8 cellular contexts compared by ENCODE assay signal in the genomic region with DNA sequence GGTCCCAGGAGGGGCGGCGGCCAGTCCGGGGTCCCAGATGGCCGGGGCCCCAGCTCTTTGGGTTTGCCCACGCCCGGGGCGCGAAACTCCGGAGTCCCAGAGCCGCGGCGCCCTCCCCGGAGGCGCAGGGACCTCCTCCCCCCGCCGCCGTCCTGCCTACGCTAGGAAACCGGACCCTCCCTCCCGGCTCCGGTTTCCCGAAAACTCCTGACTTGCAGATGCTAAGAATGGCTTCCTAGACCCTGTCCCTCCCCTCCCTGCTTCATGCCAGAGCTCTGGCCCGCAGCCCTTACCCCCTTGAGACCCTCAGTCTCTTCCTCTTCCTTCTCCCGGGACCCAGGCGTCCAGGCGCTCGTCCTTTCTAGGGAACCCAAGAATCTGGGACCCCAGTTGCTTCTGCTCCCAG. TPM values are rescaled to one million over a fixed set of nuclear protein-coding genes. Genes with fewer than 3 reads are reported as not detected.
A peak's percentile ranks its signal among the peaks of the same experiment; 100 is the strongest.
DNase-seq lines count a peak whose midpoint lies in the region; ATAC-seq and TF ChIP-seq lines count a peak whose summit lies in the region.

No MANE protein-coding gene starts in this region.

- peak overlapping the region; percentile 93 for H3K4me2 ChIP-seq in neural progenitor cell

- H3K4me3 ChIP-seq in LNCaP clone FGC (ENCODE audit: low read depth, low read length) (peak overlapping the region; percentile 54), neural progenitor cell (peak overlapping the region; percentile 68)

- H2AFZ ChIP-seq in neural progenitor cell (replicated peaks) = peak overlapping the region; percentile 65

- peak overlapping the region; percentile 21 for H3K9ac ChIP-seq in neural progenitor cell

- H3K4me1 ChIP-seq in neural progenitor cell = peaks cover 14% of the 10 kb centered on the region

- peaks cover 21% of the 10 kb centered on the region for H3K4me1 Mint-ChIP-seq in neural progenitor cell

- H3F3A ChIP-seq in neural progenitor cell (ENCODE audit: low read depth) = peaks cover 4% of the 10 kb centered on the region

- no peak overlapping the region for H3K27ac ChIP-seq in neural progenitor cell

- H3K27ac Mint-ChIP-seq in neural progenitor cell = peak overlapping the region; percentile 37

- no peaks in the 10 kb centered on the region for H3K36me3 Mint-ChIP-seq in neural progenitor cell

- no peaks in the 10 kb centered on the region for H3K36me3 ChIP-seq in neural progenitor cell

- TF ChIP-seq CTCF in GM13976 (IDR thresholded peaks at IDR 0.05; ENCODE audit: borderline replicate concordance, control extremely low read depth, extremely low read depth, insufficient read depth, missing control alignments) (no peak), LNCaP clone FGC (IDR thresholded peaks at IDR 0.05; ENCODE audit: control insufficient read depth, extremely low read depth, insufficient read depth) (no peak), neural progenitor cell (IDR thresholded peaks at IDR 0.05) (no peak)

- ATAC-seq in HG03457 (IDR thresholded peaks at IDR 0.05; ENCODE audit: unreplicated experiment) = no peak

- in situ Hi-C loops in GM13976 (cut with MboI; ENCODE audit: low sequenced_read_pairs, unreplicated experiment) = no loop called here

- H4K20me1 ChIP-seq in neural progenitor cell (ENCODE audit: low read depth) = no peaks in the 10 kb centered on the region

- H3K4me3 Mint-ChIP-seq in neural progenitor cell = peak overlapping the region; percentile 87

- peaks cover 42% of the 10 kb centered on the region for H3K27me3 ChIP-seq in neural progenitor cell

- DNase-seq in GM13976 (ENCODE audit: low spot score) (peak; percentile 58), LNCaP clone FGC (ENCODE audit: low read depth) (no peak), ecto neural progenitor cell (ENCODE audit: low spot score) (peak; percentile 67), neural progenitor cell (ENCODE audit: low spot score) (peak; percentile 83), KG1 (lab: John Stamatoyannopoulos, UW) (no peak), NOMO-1 treated with DMSO at 0.1 percent for 48 hours (lab: John Stamatoyannopoulos, UW; ENCODE audit: unreplicated experiment) (no peak)
- no peak for DNase-seq in stimulated activated CD4-positive, alpha-beta T cell treated with anti-CD3 and anti-CD28 coated beads, Interleukin-4, amount 100 ng/mL, for 24 hours

- H3K27me3 Mint-ChIP-seq in neural progenitor cell (ENCODE audit: insufficient read depth, low read depth) = peaks cover 26% of the 10 kb centered on the region

- no peaks in the 10 kb centered on the region for H3K9me3 ChIP-seq in neural progenitor cell (ENCODE audit: low read depth)

- no peaks in the 10 kb centered on the region for H3K79me2 ChIP-seq in neural progenitor cell (ENCODE audit: low read depth)

- no peaks in the 10 kb centered on the region for H3K9me3 Mint-ChIP-seq in neural progenitor cell

RNA-seq across cellular contexts. Expression of gene MYBPC2, which starts 0.5 kb away (rescaled TPM):
- total RNA-seq in neural progenitor cell (ENCODE audit: low replicate concordance) = 0.65 and 0.77 TPM in 2 replicates

RNA-seq across cellular contexts. Expression of gene SPIB, which starts 13.5 kb away (rescaled TPM):
- 0.31 TPM in 1 of 2 replicates, not detected in the other for total RNA-seq in neural progenitor cell (ENCODE audit: low replicate concordance)

RNA-seq across cellular contexts. Expression of gene EMC10, which starts 44.1 kb away (rescaled TPM):
- total RNA-seq in neural progenitor cell (ENCODE audit: low replicate concordance) = 32.9 and 127 TPM in 2 replicates

RNA-seq across cellular contexts. Expression of gene GARIN5A, which starts 44.4 kb away (rescaled TPM):
- 5.6 and 8.4 TPM in 2 replicates for total RNA-seq in neural progenitor cell (ENCODE audit: low replicate concordance)

RNA-seq across cellular contexts. Expression of gene POLD1, which starts 48.1 kb away (rescaled TPM):
- 36.7 and 123 TPM in 2 replicates for total RNA-seq in neural progenitor cell (ENCODE audit: low replicate concordance)

Comparison
In these comparisons a context has a peak if more than half of its experiments do, and no peak if none do; other contexts are left out.
1. DNase-seq: peak in GM13976 (single experiment), ecto neural progenitor cell (single experiment) and neural progenitor cell (single experiment); none in LNCaP clone FGC (single experiment), stimulated activated CD4-positive, alpha-beta T cell treated with anti-CD3 and anti-CD28 coated beads, Interleukin-4, amount 100 ng/mL, for 24 hours (single experiment), KG1 (single experiment) and NOMO-1 treated with DMSO at 0.1 percent for 48 hours (single experiment).